In genomic region chr3:48561045-48561736, GRCh38 we compare ENCODE assay signal across 9 cellular contexts. TPM values are rescaled to one million over a fixed set of nuclear protein-coding genes. Genes with fewer than 3 reads are reported as not detected.
DNase-seq lines count a peak whose midpoint lies in the region; ATAC-seq and TF ChIP-seq lines count a peak whose summit lies in the region.
"Had no signal": no experiment of that assay in that cellular context is flagged by ENCODE, and none has a peak within 500 bp of the region (broad histone marks: within the 10 kb centered on the region; RNA-seq: fewer than 3 reads in every experiment).

No MANE protein-coding gene starts in this region.

- no peaks in the 10 kb centered on the region for H3K9me2 ChIP-seq in SK-N-SH

- CTCF ChIA-PET in SK-N-SH (lab: Yijun Ruan, JAX): interaction anchor here (0.8 to 1.7 kb wide), 4 partner anchors 12 to 125 kb away, joined by 3 to 5 read pairs (median 4); partner anchors contain the start of gene SLC26A6

- peak overlapping the region; percentile 76; the same call in 1 of the 2 replicates for H2AFZ ChIP-seq in SK-N-SH (ENCODE audit: low read depth)

- peaks cover 57 to 84% of the 10 kb centered on the region in 2 experiments; a peak in 3 of 4 replicates for H3K4me1 ChIP-seq in SK-N-SH (ENCODE audit: control insufficient read depth in 1 of 2, insufficient read depth in 2 of 2, low read depth in 1 of 2, low read length in 1 of 2)

- peak overlapping the region; percentile 59 to 83 for H3K27ac ChIP-seq in SK-N-SH (ENCODE audit: low read depth in 2 of 2, low read length in 1 of 2)

- peak overlapping the region in 1 of 2 experiments; percentile 6; a peak in 1 of 4 replicates for H3K4me3 ChIP-seq in SK-N-SH (ENCODE audit: low read depth in 2 of 2, low read length in 1 of 2)

- TF ChIP-seq RAD21 in SK-N-SH (IDR thresholded peaks at IDR 0.05; ENCODE audit: low read length): no peak

- ATAC-seq in HG02970 (IDR thresholded peaks at IDR 0.05; ENCODE audit: low FRiP score, unreplicated experiment) (no peak), HG03280 (IDR thresholded peaks at IDR 0.05; ENCODE audit: unreplicated experiment) (no peak)

- POLR2A ChIA-PET in SK-N-SH (lab: Yijun Ruan, JAX): no interaction called here

- peaks cover 3% of the 10 kb centered on the region for H3K27me3 Mint-ChIP-seq in progenitor cell of endocrine pancreas

- H3K4me1 Mint-ChIP-seq in progenitor cell of endocrine pancreas (ENCODE audit: low read depth): peaks cover 11% of the 10 kb centered on the region

- 0 out of 2 replicates have a peak, but pooled peaks cover under 1% of the 10 kb centered on the region for H3K79me2 ChIP-seq in SK-N-SH (ENCODE audit: insufficient read depth)

- DNase-seq in NCI-H524 (lab: John Stamatoyannopoulos, UW) (peak; percentile 7 to 56), NCI-H524 treated with DMSO at 0.1 percent for 48 hours (lab: John Stamatoyannopoulos, UW) (no peak), SK-N-SH (peak; percentile 83), foreskin melanocyte (peak; percentile 77), progenitor cell of endocrine pancreas (ENCODE audit: low spot score, unreplicated experiment) (peak; percentile 56), NCI-H446 treated with DMSO at 0.1 percent for 48 hours (lab: John Stamatoyannopoulos, UW) (no peak)
- DNase-seq: CD4-positive, CD25-positive, alpha-beta regulatory T cell had no signal

- no peaks in the 10 kb centered on the region for H3K9me3 Mint-ChIP-seq in progenitor cell of endocrine pancreas (ENCODE audit: low read depth)
- H3K9me3 Mint-ChIP-seq: CD4-positive, CD25-positive, alpha-beta regulatory T cell had no signal

- H3K36me3 ChIP-seq in SK-N-SH (replicated peaks in 1 of 2; ENCODE audit: control insufficient read depth in 1 of 2, insufficient read depth in 2 of 2, low read length in 1 of 2): no peaks in the 10 kb centered on the region

- peak overlapping the region; percentile 66 for H3K4me2 ChIP-seq in SK-N-SH

- peaks cover 34% of the 10 kb centered on the region for H3F3A ChIP-seq in SK-N-SH (replicated peaks; ENCODE audit: insufficient read depth)

- H3K9me3 ChIP-seq in SK-N-SH: no peaks in the 10 kb centered on the region

- TF ChIP-seq EP300 in SK-N-SH (IDR thresholded peaks at IDR 0.05; ENCODE audit: borderline replicate concordance in 1 of 2, low read depth in 1 of 2, low read length in 1 of 2): no peak

- no peaks in the 10 kb centered on the region for H3K27me3 ChIP-seq in SK-N-SH (ENCODE audit: insufficient read depth)

- TF ChIP-seq CTCF in SK-N-SH (IDR thresholded peaks at IDR 0.05) (peak; percentile 29; the same call in 1 of the 2 replicates), progenitor cell of endocrine pancreas (IDR thresholded peaks at IDR 0.05; ENCODE audit: unreplicated experiment) (peak; percentile 37)

- H3K9ac ChIP-seq in SK-N-SH: no peak overlapping the region

- 67% methylated on average over 11 of the region's 21 CpGs for WGBS in SK-N-SH (ENCODE audit: low lambda C conversion rate)

- H3K4me3 Mint-ChIP-seq in progenitor cell of endocrine pancreas (ENCODE audit: low read depth): peak overlapping the region; percentile 19
- H3K4me3 Mint-ChIP-seq: CD4-positive, CD25-positive, alpha-beta regulatory T cell had no signal

- no peak overlapping the region for H3K27ac Mint-ChIP-seq in progenitor cell of endocrine pancreas
- H3K27ac Mint-ChIP-seq: CD4-positive, CD25-positive, alpha-beta regulatory T cell had no signal

- no peaks in the 10 kb centered on the region for H4K20me1 ChIP-seq in SK-N-SH (ENCODE audit: insufficient read depth)

- no peaks in the 10 kb centered on the region for H3K36me3 Mint-ChIP-seq in progenitor cell of endocrine pancreas (ENCODE audit: insufficient read depth)
- H3K36me3 Mint-ChIP-seq: CD4-positive, CD25-positive, alpha-beta regulatory T cell had no signal

TF ChIP-seq in SK-N-SH, 30 proteins besides CTCF, POLR2A, EP300 and RAD21:
- TF ChIP-seq GATA2 (CRISPR knock-in tag; IDR thresholded peaks at IDR 0.05) (no peak), JUND (IDR thresholded peaks at IDR 0.05) (no peak; the same call in 1 of the 2 replicates)
- TF ChIP-seq, protein P1, sequence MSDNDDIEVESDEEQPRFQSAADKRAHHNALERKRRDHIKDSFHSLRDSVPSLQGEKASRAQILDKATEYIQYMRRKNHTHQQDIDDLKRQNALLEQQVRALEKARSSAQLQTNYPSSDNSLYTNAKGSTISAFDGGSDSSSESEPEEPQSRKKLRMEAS (IDR thresholded peaks at IDR 0.05; ENCODE audit: low read depth): peak; percentile 52; the same call in 1 of the 2 replicates
TF ChIP-seq in SK-N-SH: peak in this region for 1.

RNA-seq across cellular contexts. Expression of gene UCN2, which starts 2.4 kb away (rescaled TPM):
- 0.50 and 0.69 TPM in 2 replicates for polyA plus RNA-seq in SK-N-SH (2012; rRNA removed)
- 0.15 and 0.22 TPM in 2 replicates for polyA plus RNA-seq in SK-N-SH (2012; cell fraction: cytosol; rRNA removed)
- 2.7 and 4.1 TPM in 2 replicates for polyA plus RNA-seq in SK-N-SH (2012; cell fraction: nucleus; rRNA removed)
- total RNA-seq in progenitor cell of endocrine pancreas: 1.2 and 1.4 TPM in 2 replicates
- total RNA-seq: CD4-positive, CD25-positive, alpha-beta regulatory T cell had no signal
- polyA plus RNA-seq: CD4-positive, CD25-positive, alpha-beta regulatory T cell had no signal

RNA-seq across cellular contexts. Expression of gene PFKFB4, which starts 4.6 kb away (rescaled TPM):
- polyA plus RNA-seq in SK-N-SH (2012; rRNA removed): 5.7 and 6.7 TPM in 2 replicates
- 3.2 and 4.1 TPM in 2 replicates for polyA plus RNA-seq in SK-N-SH (2012; cell fraction: cytosol; rRNA removed)
- 14.3 and 15.3 TPM in 2 replicates for polyA plus RNA-seq in SK-N-SH (2012; cell fraction: nucleus; rRNA removed)
- total RNA-seq in progenitor cell of endocrine pancreas: 39.7 and 45.0 TPM in 2 replicates

RNA-seq across cellular contexts. Expression of gene COL7A1, which starts 33.9 kb away (rescaled TPM):
- 7.1 and 10.8 TPM in 2 replicates for polyA plus RNA-seq in SK-N-SH (2012; rRNA removed)
- 2.2 and 2.4 TPM in 2 replicates for polyA plus RNA-seq in SK-N-SH (2012; cell fraction: cytosol; rRNA removed)
- 55.8 and 105 TPM in 2 replicates for polyA plus RNA-seq in SK-N-SH (2012; cell fraction: nucleus; rRNA removed)
- 31.5 and 38.4 TPM in 2 replicates for total RNA-seq in progenitor cell of endocrine pancreas
- polyA plus RNA-seq: CD4-positive, CD25-positive, alpha-beta regulatory T cell had no signal

RNA-seq across cellular contexts. Expression of gene UQCRC1, which starts 48.3 kb away (rescaled TPM):
- polyA plus RNA-seq in SK-N-SH (2012; rRNA removed): 284 and 317 TPM in 2 replicates
- polyA plus RNA-seq in SK-N-SH (2012; cell fraction: cytosol; rRNA removed): 160 and 244 TPM in 2 replicates
- polyA plus RNA-seq in SK-N-SH (2012; cell fraction: nucleus; rRNA removed): 311 and 334 TPM in 2 replicates
- 209 and 219 TPM in 2 replicates for total RNA-seq in progenitor cell of endocrine pancreas

RNA-seq across cellular contexts. Expression of gene SHISA5, which starts 57.2 kb away (rescaled TPM):
- 141 and 194 TPM in 2 replicates for polyA plus RNA-seq in SK-N-SH (2012; rRNA removed)
- polyA plus RNA-seq in SK-N-SH (2012; cell fraction: cytosol; rRNA removed): 121 and 166 TPM in 2 replicates
- 102 and 112 TPM in 2 replicates for polyA plus RNA-seq in SK-N-SH (2012; cell fraction: nucleus; rRNA removed)
- total RNA-seq in progenitor cell of endocrine pancreas: 157 and 162 TPM in 2 replicates

Comparison
In these comparisons a context has a peak if more than half of its experiments do, and no peak if none do; other contexts are left out.
1. DNase-seq: peak in NCI-H524 (2 of 2), SK-N-SH (single experiment), foreskin melanocyte (single experiment) and progenitor cell of endocrine pancreas (single experiment); none in NCI-H524 treated with DMSO at 0.1 percent for 48 hours (single experiment) and NCI-H446 treated with DMSO at 0.1 percent for 48 hours (single experiment).